10 cellular contexts compared by ENCODE assay signal in the genomic region with DNA sequence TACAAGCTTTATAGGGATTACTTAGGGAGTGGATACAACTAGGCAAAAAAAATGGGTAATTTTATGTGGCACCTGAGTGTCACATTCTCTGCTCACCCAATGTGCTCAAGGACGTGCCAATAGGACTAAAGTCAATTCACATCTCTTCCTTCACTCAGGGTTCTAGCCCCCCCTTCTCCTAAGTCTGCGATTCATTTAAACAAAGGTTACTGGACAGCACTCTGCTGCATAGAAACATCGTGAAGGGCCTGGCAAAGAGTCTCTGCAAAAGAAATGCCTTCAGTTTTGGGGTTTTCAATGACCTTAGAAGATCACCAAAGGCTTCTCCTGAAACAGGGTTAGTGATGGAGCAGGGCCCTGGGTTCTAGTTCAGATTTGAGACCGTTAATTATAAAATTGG.
DNase-seq lines count a peak whose midpoint lies in the region; ATAC-seq and TF ChIP-seq lines count a peak whose summit lies in the region.
"Had no signal": no experiment of that assay in that cellular context is flagged by ENCODE, and none has a peak within 500 bp of the region (broad histone marks: within the 10 kb centered on the region; RNA-seq: fewer than 3 reads in every experiment).

No MANE protein-coding gene starts in this region.

- H3K27me3 ChIP-seq in stomach, result peaks cover 0 to 47% (median 6%) of the 10 kb centered on the region in 3 donors

- TF ChIP-seq CTCF in stomach (IDR thresholded peaks at IDR 0.05), result no peak

- peaks cover 6 to 40% (median 25%) of the 10 kb centered on the region in 4 donors for H3K4me1 ChIP-seq in stomach

- 41 to 75% (median 57%) methylated on average over 4 of the region's 4 CpGs for WGBS in stomach, 5 donors

- H3K27ac ChIP-seq in stomach, result no peak overlapping the region

- no peaks in the 10 kb centered on the region for H3K36me3 Mint-ChIP-seq in activated CD8-positive, alpha-beta memory T cell treated with anti-CD3 and anti-CD28 coated beads, Interleukin-2, amount 10 ng/mL, durations not matched to agents 7 days and 5 days
- peaks cover 0 to 3% (median 0%) of the 10 kb centered on the region in 3 donors for H3K36me3 Mint-ChIP-seq in immature natural killer cell
- H3K36me3 Mint-ChIP-seq: activated naive CD4-positive, alpha-beta T cell treated with anti-CD3 and anti-CD28 coated beads, Interleukin-2, amount 10 ng/mL, durations not matched to agents 7 days and 5 days had no signal

- no peaks in the 10 kb centered on the region for H3K9me3 ChIP-seq in stomach

- H3K4me1 Mint-ChIP-seq in activated CD8-positive, alpha-beta memory T cell treated with anti-CD3 and anti-CD28 coated beads, Interleukin-2, amount 10 ng/mL, durations not matched to agents 7 days and 5 days, result peaks cover 19% of the 10 kb centered on the region
- peaks cover 20 to 30% of the 10 kb centered on the region in 2 donors for H3K4me1 Mint-ChIP-seq in immature natural killer cell

- no peak overlapping the region for H3K27ac Mint-ChIP-seq in activated CD8-positive, alpha-beta memory T cell treated with anti-CD3 and anti-CD28 coated beads, Interleukin-2, amount 10 ng/mL, durations not matched to agents 7 days and 5 days
- no peak overlapping the region for H3K27ac Mint-ChIP-seq in immature natural killer cell
- H3K27ac Mint-ChIP-seq: activated naive CD4-positive, alpha-beta T cell treated with anti-CD3 and anti-CD28 coated beads, Interleukin-2, amount 10 ng/mL, durations not matched to agents 7 days and 5 days had no signal

- TF ChIP-seq POLR2A in stomach (IDR thresholded peaks at IDR 0.05), result no peak

- no peaks in the 10 kb centered on the region for H3K9me3 Mint-ChIP-seq in activated CD8-positive, alpha-beta memory T cell treated with anti-CD3 and anti-CD28 coated beads, Interleukin-2, amount 10 ng/mL, durations not matched to agents 7 days and 5 days (ENCODE audit: low read depth)
- peaks cover 0 to 2% (median 0%) of the 10 kb centered on the region in 6 donors for H3K9me3 Mint-ChIP-seq in immature natural killer cell
- H3K9me3 Mint-ChIP-seq: activated naive CD4-positive, alpha-beta T cell treated with anti-CD3 and anti-CD28 coated beads, Interleukin-2, amount 10 ng/mL, durations not matched to agents 7 days and 5 days had no signal

- TF ChIP-seq EP300 in stomach (IDR thresholded peaks at IDR 0.05), result no peak

- peak overlapping the region; percentile 67 to 94 (median 72) for H3K4me3 ChIP-seq in stomach

- H3K27me3 Mint-ChIP-seq in activated CD8-positive, alpha-beta memory T cell treated with anti-CD3 and anti-CD28 coated beads, Interleukin-2, amount 10 ng/mL, durations not matched to agents 7 days and 5 days, result peaks cover 40% of the 10 kb centered on the region
- peaks cover 10 to 22% (median 19%) of the 10 kb centered on the region in 3 donors for H3K27me3 Mint-ChIP-seq in immature natural killer cell (ENCODE audit: low read depth in 3 of 3)

- DNase-seq in activated CD8-positive, alpha-beta memory T cell treated with anti-CD3 and anti-CD28 coated beads, Interleukin-2, amount 10 ng/mL, durations not matched to agents 7 days and 5 days, result no peak
- DNase-seq in activated CD8-positive, alpha-beta memory T cell treated with anti-CD3 and anti-CD28 coated beads, Interleukin-2, amount 50 U/mL, for 4 hours, result no peak
- DNase-seq in astrocyte of the hippocampus (ENCODE audit: low read depth, low spot score) (peak; percentile 22), immature natural killer cell (no peak), stomach (no peak), AG20443 (ENCODE audit: low spot score) (no peak), left lobe of liver (ENCODE audit: low spot score) (no peak), HK-2 (ENCODE audit: unreplicated experiment) (no peak)
- DNase-seq: activated naive CD4-positive, alpha-beta T cell treated with anti-CD3 and anti-CD28 coated beads, Interleukin-2, amount 10 ng/mL, durations not matched to agents 7 days and 5 days; NCI-H1417 treated with DMSO at 0.1 percent for 48 hours had no signal

- intact Hi-C loops in stomach (cut with DNase I; ENCODE audit: low total_unique reads), result no loop called here

- CTCF ChIA-PET in activated CD8-positive, alpha-beta memory T cell treated with anti-CD3 and anti-CD28 coated beads, Interleukin-2, amount 10 ng/mL, durations not matched to agents 7 days and 5 days (lab: Charles Lee), result no interaction called here

- no peaks in the 10 kb centered on the region for H3K36me3 ChIP-seq in stomach

- peak overlapping the region; percentile 93 for H3K4me3 Mint-ChIP-seq in activated CD8-positive, alpha-beta memory T cell treated with anti-CD3 and anti-CD28 coated beads, Interleukin-2, amount 10 ng/mL, durations not matched to agents 7 days and 5 days
- peak overlapping the region; percentile 34 to 96 (median 92) for H3K4me3 Mint-ChIP-seq in immature natural killer cell

- no peak for ATAC-seq in activated CD8-positive, alpha-beta memory T cell treated with anti-CD3 and anti-CD28 coated beads, Interleukin-2, amount 10 ng/mL, durations not matched to agents 7 days and 5 days
- ATAC-seq in left lobe of liver, result no peak
